ENCODE assay signal across 8 cellular contexts in genomic region chr1:150152772-150153461, GRCh38. TPM values are rescaled to one million over a fixed set of nuclear protein-coding genes. Genes with fewer than 3 reads are reported as not detected.
DNase-seq lines count a peak whose midpoint lies in the region; ATAC-seq, FAIRE-seq and TF ChIP-seq lines count a peak whose summit lies in the region.

No MANE protein-coding gene starts in this region.

- H3K4me3 ChIP-seq in CD8-positive, alpha-beta T cell (ENCODE audit: low read depth, low read length): no peak overlapping the region
- no peak overlapping the region for H3K4me3 ChIP-seq in Panc1 (ENCODE audit: low read depth in 2 of 2, low read length in 2 of 2)
- H3K4me3 ChIP-seq in esophagus squamous epithelium: peak overlapping the region in 3 of 4 donors; percentile 2 to 84 (median 4)

- no peaks in the 10 kb centered on the region for H3K27me3 ChIP-seq in CD8-positive, alpha-beta T cell (ENCODE audit: insufficient read depth, low read length)
- H3K27me3 ChIP-seq in Panc1 (ENCODE audit: control insufficient read depth, insufficient read depth, low read length): no peaks in the 10 kb centered on the region
- H3K27me3 ChIP-seq in esophagus squamous epithelium: peaks cover 0 to 18% (median 0%) of the 10 kb centered on the region in 4 donors

- no peaks in the 10 kb centered on the region for H3K9me3 Mint-ChIP-seq in CD8-positive, alpha-beta T cell
- no peaks in the 10 kb centered on the region for H3K9me3 Mint-ChIP-seq in osteocyte (ENCODE audit: unreplicated experiment)

- intact Hi-C loops in CD8-positive, alpha-beta T cell (cut with DNase I, micrococcal nuclease): loop anchor here in 1 of 2 experiments (5.0 kb wide), 1 partner anchor 46 kb away; no protein-coding TSS in a partner anchor
- intact Hi-C loops in Panc1 (cut with micrococcal nuclease; ENCODE audit: unreplicated experiment): no loop called here
- intact Hi-C loops in esophagus squamous epithelium (cut with DNase I): no loop called here

- peaks cover 26% of the 10 kb centered on the region for H3K4me1 ChIP-seq in CD8-positive, alpha-beta T cell (ENCODE audit: insufficient read depth, low read length)
- H3K4me1 ChIP-seq in Panc1 (ENCODE audit: control insufficient read depth, insufficient read depth, low read length) (peaks cover 11% of the 10 kb centered on the region), esophagus squamous epithelium (peaks cover 0 to 81% (median 21%) of the 10 kb centered on the region in 3 donors)

- H3K4me1 Mint-ChIP-seq in CD8-positive, alpha-beta T cell (ENCODE audit: low read depth): peaks cover 75% of the 10 kb centered on the region
- H3K4me1 Mint-ChIP-seq in osteocyte (ENCODE audit: unreplicated experiment): peaks cover 43% of the 10 kb centered on the region

- TF ChIP-seq POLR2A in esophagus squamous epithelium (IDR thresholded peaks at IDR 0.05) (no peak), GM12891 (IDR thresholded peaks at IDR 0.05; ENCODE audit: low read depth, low read length) (no peak)

- DNase-seq in CD8-positive, alpha-beta T cell: no peak
- DNase-seq in Panc1 (ENCODE audit: low read depth, low spot score) (peak; percentile 41), esophagus squamous epithelium (lab: John Stamatoyannopoulos, UW) (no peak), osteocyte (ENCODE audit: extremely low spot score, unreplicated experiment) (no peak), GM12891 (ENCODE audit: insufficient read length, low spot score) (no peak), GF-D8 (lab: John Stamatoyannopoulos, UW) (no peak), SW 1271 (lab: John Stamatoyannopoulos, UW) (no peak)
- no peak for DNase-seq in central memory CD4-positive, alpha-beta T cell

- POLR2A ChIA-PET in CD8-positive, alpha-beta T cell (lab: Charles Lee): interaction anchor here (1.7 to 3.6 kb wide), 3 partner anchors 10 to 266 kb away, joined by 5 to 25 read pairs (median 16); a partner anchor contains a TSS
- POLR2A ChIA-PET in Panc1 (lab: Charles Lee): no interaction called here

- H3K27me3 Mint-ChIP-seq in CD8-positive, alpha-beta T cell (ENCODE audit: low read depth): no peaks in the 10 kb centered on the region
- no peaks in the 10 kb centered on the region for H3K27me3 Mint-ChIP-seq in osteocyte (ENCODE audit: unreplicated experiment)

- ATAC-seq in CD8-positive, alpha-beta T cell: no peak
- ATAC-seq in Panc1: no peak

- H3K4me3 Mint-ChIP-seq in CD8-positive, alpha-beta T cell: peak overlapping the region; percentile 58
- H3K4me3 Mint-ChIP-seq in osteocyte (ENCODE audit: unreplicated experiment): peak overlapping the region; percentile 36

- H3K27ac ChIP-seq in CD8-positive, alpha-beta T cell (ENCODE audit: low read depth, low read length): no peak overlapping the region
- H3K27ac ChIP-seq in Panc1 (ENCODE audit: low read length): no peak overlapping the region
- peak overlapping the region; percentile 26 to 94 (median 84) for H3K27ac ChIP-seq in esophagus squamous epithelium

- in situ Hi-C loops in Panc1 (cut with HindIII; ENCODE audit: low pct_unique_long_range_greater_than_20kb, low sequenced_read_pairs): no loop called here

- WGBS in esophagus squamous epithelium, 2 donors: 62 to 79% methylated on average over 8 of the region's 8 CpGs

- H3K36me3 ChIP-seq in CD8-positive, alpha-beta T cell (ENCODE audit: insufficient read depth, low read length): peaks cover 33% of the 10 kb centered on the region
- no peaks in the 10 kb centered on the region for H3K36me3 ChIP-seq in Panc1 (ENCODE audit: control insufficient read depth, insufficient read depth, low read length)
- H3K36me3 ChIP-seq in esophagus squamous epithelium: peaks cover 0 to 38% (median 0%) of the 10 kb centered on the region in 3 donors

- no peak for TF ChIP-seq CTCF in CD8-positive, alpha-beta T cell (IDR thresholded peaks at IDR 0.05)
- TF ChIP-seq CTCF in Panc1 (IDR thresholded peaks at IDR 0.05) (no peak), esophagus squamous epithelium (IDR thresholded peaks at IDR 0.05) (no peak), osteocyte (IDR thresholded peaks at IDR 0.05) (no peak)

- H3K36me3 Mint-ChIP-seq in CD8-positive, alpha-beta T cell: peaks cover 66% of the 10 kb centered on the region
- H3K36me3 Mint-ChIP-seq in osteocyte (ENCODE audit: unreplicated experiment): peaks cover 39% of the 10 kb centered on the region

- BruUV-seq in Panc1 (replicated peaks; lab: Mats Ljungman, UMichigan): no TSS peak

- no peak for FAIRE-seq in GM12891 (lab: Jason Lieb, UNC)

- H3K9me3 ChIP-seq in CD8-positive, alpha-beta T cell (ENCODE audit: low read length): no peaks in the 10 kb centered on the region
- H3K9me3 ChIP-seq in Panc1 (ENCODE audit: control insufficient read depth, insufficient read depth, low read depth, low read length): no peaks in the 10 kb centered on the region
- no peaks in the 10 kb centered on the region for H3K9me3 ChIP-seq in esophagus squamous epithelium

- H3K27ac Mint-ChIP-seq in CD8-positive, alpha-beta T cell: peak overlapping the region; percentile 76
- peak overlapping the region; percentile 38 for H3K27ac Mint-ChIP-seq in osteocyte (ENCODE audit: unreplicated experiment)

- CTCF ChIA-PET in CD8-positive, alpha-beta T cell (lab: Charles Lee): interaction anchor here (0.8 to 10.6 kb wide), 3 partner anchors 10 to 79 kb away, joined by 3 to 76 read pairs (median 39); no protein-coding TSS in a partner anchor
- CTCF ChIA-PET in Panc1 (lab: Charles Lee): interaction anchor here (0.5 kb wide), 1 partner anchor 51 kb away, joined by 5 read pairs; no protein-coding TSS in a partner anchor

TF ChIP-seq in GM12891, 5 proteins besides CTCF, POLR2A, EP300 and RAD21:
- no peak for TF ChIP-seq POU2F2 (IDR thresholded peaks at IDR 0.05; ENCODE audit: low read depth, low read length)
- TF ChIP-seq TAF1 (IDR thresholded peaks at IDR 0.05; ENCODE audit: low read depth, low read length): no peak
- no peak for TF ChIP-seq SPI1 (IDR thresholded peaks at IDR 0.05; ENCODE audit: low read depth, low read length)
- TF ChIP-seq PAX5 (IDR thresholded peaks at IDR 0.05; ENCODE audit: insufficient read depth, low read length, severe bottlenecking): no peak
- TF ChIP-seq POLR2AphosphoS5 (IDR thresholded peaks at IDR 0.05; ENCODE audit: low read depth, low read length): no peak

RNA-seq across cellular contexts. Expression of gene PLEKHO1, which starts 3.2 kb away (rescaled TPM):
- total RNA-seq in CD8-positive, alpha-beta T cell: 10 to 100 TPM; 82.5 to 90.1 TPM
- total RNA-seq in Panc1 (2021; ENCODE audit: unreplicated experiment) (9.1 TPM), esophagus squamous epithelium (10 to 100 TPM in 2 of 4 donors, 1 to 10 TPM in 2; 6.0 to 46.9 (median 13.3) TPM), osteocyte (50.1 and 52.2 TPM in 2 replicates)
- polyA plus RNA-seq in Panc1 (2012; ENCODE audit: insufficient read length): 10.8 TPM
- 79.1 TPM for polyA plus RNA-seq in GM12891 (2012; ENCODE audit: low read depth, missing spikeins)

Comparison
In these comparisons a context has a peak if more than half of its experiments do, and no peak if none do; other contexts are left out.
1. H3K27ac ChIP-seq: peak in esophagus squamous epithelium (4 of 4); none in CD8-positive, alpha-beta T cell (single experiment) and Panc1 (single experiment).
2. H3K4me3 ChIP-seq: peak in esophagus squamous epithelium (3 of 4); none in CD8-positive, alpha-beta T cell (single experiment) and Panc1 (0 of 2).